Comparison of ENCODE assay signal across 1 cellular context in the genomic region with DNA sequence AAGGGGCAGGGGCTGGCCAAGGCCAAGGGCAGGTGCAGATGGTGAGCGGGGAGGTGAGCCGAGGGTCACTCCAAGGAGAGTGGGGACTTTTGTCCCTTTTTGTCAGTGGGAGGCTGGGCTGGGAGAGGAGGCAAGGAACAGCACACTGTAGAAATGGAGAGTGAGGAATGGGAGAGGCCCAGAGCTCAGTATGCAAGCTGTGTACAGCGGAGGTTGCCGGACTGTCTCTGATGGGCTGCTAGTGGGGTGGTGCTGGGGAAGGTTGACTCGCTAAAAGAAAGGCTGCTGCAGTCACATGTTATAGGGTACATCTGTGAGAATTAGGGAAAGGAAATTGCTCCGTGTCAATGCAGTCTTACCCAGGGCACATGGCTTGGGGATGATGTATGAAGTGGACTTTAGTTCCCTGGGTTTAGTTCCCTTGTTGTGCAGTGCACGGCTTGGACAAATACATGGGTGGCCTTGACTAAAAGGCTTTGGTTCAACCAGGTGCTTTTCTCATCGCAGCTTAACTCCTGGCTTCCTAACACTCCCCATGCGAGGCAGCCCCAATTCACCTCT.
TF ChIP-seq lines count a peak whose summit lies in the region.

No MANE protein-coding gene starts in this region.

TF ChIP-seq in HepG2, 621 proteins besides CTCF, POLR2A, EP300 and RAD21 (continues in another document):
- TF ChIP-seq, protein P1, sequence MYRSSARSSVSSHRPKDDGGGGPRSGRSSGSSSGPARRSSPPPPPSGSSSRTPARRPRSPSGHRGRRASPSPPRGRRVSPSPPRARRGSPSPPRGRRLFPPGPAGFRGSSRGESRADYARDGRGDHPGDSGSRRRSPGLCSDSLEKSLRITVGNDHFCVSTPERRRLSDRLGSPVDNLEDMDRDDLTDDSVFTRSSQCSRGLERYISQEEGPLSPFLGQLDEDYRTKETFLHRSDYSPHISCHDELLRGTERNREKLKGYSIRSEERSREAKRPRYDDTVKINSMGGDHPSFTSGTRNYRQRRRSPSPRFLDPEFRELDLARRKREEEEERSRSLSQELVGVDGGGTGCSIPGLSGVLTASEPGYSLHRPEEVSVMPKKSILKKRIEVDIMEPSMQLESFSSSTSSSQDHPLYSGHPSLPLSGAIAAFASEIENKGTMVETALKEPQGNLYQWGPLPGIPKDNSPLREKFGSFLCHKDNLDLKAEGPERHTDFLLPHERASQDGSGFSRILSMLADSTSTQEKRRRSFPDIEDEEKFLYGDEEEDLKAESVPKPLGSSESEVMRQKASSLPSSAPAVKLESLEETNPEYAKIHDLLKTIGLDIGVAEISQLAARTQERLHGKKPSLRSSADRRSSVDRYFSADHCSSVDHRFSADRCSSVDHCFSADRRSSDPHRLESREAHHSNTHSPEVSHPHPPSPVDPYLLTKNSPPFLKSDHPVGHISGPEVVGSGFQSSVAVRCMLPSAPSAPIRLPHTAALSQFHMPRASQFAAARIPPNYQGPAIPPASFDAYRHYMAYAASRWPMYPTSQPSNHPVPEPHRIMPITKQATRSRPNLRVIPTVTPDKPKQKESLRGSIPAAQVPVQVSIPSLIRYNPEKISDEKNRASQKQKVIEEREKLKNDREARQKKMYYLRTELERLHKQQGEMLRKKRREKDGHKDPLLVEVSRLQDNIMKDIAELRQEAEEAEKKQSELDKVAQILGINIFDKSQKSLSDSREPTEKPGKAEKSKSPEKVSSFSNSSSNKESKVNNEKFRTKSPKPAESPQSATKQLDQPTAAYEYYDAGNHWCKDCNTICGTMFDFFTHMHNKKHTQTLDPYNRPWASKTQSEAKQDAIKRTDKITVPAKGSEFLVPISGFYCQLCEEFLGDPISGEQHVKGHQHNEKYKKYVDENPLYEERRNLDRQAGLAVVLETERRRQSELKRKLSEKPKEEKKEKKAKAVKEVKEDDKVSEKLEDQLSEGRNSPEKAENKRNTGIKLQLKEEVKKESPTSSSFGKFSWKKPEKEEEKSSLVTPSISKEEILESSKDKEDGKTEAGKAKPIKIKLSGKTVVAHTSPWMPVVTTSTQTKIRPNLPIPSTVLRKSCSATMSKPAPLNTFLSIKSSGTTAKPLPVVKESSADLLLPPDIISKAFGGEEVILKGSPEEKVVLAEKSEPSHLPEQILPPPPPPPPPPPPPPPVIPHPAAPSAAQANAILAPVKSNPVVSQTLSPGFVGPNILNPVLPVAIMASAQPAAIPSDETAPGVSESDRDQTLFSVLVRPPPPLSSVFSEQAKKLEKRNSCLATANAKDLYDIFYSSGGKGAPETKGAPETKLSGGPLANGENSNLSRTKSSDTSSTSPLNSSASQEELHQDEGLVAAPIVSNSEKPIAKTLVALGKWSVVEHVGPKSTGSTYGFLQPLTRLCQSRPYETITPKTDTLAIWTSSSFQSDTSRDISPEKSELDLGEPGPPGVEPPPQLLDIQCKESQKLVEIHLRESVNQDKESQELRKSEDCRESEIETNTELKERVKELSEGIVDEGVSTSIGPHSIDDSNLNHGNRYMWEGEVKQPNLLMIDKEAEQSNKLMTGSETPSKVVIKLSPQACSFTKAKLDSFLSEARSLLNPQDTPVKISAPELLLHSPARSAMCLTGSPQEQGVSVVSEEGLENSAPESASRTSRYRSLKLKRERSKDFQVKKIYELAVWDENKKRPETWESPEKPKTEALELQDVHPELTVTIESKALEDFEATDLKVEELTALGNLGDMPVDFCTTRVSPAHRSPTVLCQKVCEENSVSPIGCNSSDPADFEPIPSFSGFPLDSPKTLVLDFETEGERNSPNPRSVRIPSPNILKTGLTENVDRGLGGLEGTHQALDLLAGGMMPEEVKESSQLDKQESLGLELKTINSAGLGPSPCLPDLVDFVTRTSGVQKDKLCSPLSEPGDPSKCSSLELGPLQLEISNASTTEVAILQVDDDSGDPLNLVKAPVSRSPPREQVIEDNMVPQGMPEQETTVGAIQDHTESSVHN (CRISPR knock-in tag; IDR thresholded peaks at IDR 0.05) = no peak
- TF ChIP-seq, protein P2, sequence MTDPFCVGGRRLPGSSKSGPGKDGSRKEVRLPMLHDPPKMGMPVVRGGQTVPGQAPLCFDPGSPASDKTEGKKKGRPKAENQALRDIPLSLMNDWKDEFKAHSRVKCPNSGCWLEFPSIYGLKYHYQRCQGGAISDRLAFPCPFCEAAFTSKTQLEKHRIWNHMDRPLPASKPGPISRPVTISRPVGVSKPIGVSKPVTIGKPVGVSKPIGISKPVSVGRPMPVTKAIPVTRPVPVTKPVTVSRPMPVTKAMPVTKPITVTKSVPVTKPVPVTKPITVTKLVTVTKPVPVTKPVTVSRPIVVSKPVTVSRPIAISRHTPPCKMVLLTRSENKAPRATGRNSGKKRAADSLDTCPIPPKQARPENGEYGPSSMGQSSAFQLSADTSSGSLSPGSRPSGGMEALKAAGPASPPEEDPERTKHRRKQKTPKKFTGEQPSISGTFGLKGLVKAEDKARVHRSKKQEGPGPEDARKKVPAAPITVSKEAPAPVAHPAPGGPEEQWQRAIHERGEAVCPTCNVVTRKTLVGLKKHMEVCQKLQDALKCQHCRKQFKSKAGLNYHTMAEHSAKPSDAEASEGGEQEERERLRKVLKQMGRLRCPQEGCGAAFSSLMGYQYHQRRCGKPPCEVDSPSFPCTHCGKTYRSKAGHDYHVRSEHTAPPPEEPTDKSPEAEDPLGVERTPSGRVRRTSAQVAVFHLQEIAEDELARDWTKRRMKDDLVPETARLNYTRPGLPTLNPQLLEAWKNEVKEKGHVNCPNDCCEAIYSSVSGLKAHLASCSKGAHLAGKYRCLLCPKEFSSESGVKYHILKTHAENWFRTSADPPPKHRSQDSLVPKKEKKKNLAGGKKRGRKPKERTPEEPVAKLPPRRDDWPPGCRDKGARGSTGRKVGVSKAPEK (CRISPR knock-in tag; IDR thresholded peaks at IDR 0.05; ENCODE audit: borderline replicate concordance) = no peak
- TF ChIP-seq ZSCAN21 (CRISPR knock-in tag; IDR thresholded peaks at IDR 0.05; ENCODE audit: borderline replicate concordance) (peak; percentile 79), SOX5 (CRISPR knock-in tag; IDR thresholded peaks at IDR 0.05; ENCODE audit: borderline replicate concordance) (peak; percentile 64; the same call in 1 of the 2 replicates), REL (CRISPR knock-in tag; conservative IDR thresholded peaks at IDR 0.05) (no peak), ZNF652 (CRISPR knock-in tag; IDR thresholded peaks at IDR 0.05; ENCODE audit: borderline replicate concordance, low read depth) (peak; percentile 35; the same call in 1 of the 2 replicates), TCF12 (IDR thresholded peaks at IDR 0.05) (no peak), TCF12 (CRISPR knock-in tag; IDR thresholded peaks at IDR 0.05) (no peak), ZNF124 (CRISPR knock-in tag; IDR thresholded peaks at IDR 0.05) (no peak), HOXA9 (CRISPR knock-in tag; IDR thresholded peaks at IDR 0.05; ENCODE audit: borderline replicate concordance) (no peak), ZFP90 (CRISPR knock-in tag; IDR thresholded peaks at IDR 0.05; ENCODE audit: borderline replicate concordance) (peak; percentile 56; the same call in 1 of the 2 replicates), SALL1 (CRISPR knock-in tag; IDR thresholded peaks at IDR 0.05) (peak; percentile 93), SIX4 (CRISPR knock-in tag; IDR thresholded peaks at IDR 0.05) (no peak), NCOA1 (CRISPR knock-in tag; IDR thresholded peaks at IDR 0.05) (no peak), HDAC1 (CRISPR knock-in tag; IDR thresholded peaks at IDR 0.05) (no peak), LCORL (IDR thresholded peaks at IDR 0.05) (no peak), LCORL (CRISPR knock-in tag; IDR thresholded peaks at IDR 0.05) (peak; percentile 73; the same call in 1 of the 2 replicates), FOXA3 (CRISPR knock-in tag; IDR thresholded peaks at IDR 0.05) (peak; percentile 58), TBL1XR1 (IDR thresholded peaks at IDR 0.05; ENCODE audit: borderline replicate concordance, low read length, partially characterized antibody) (no peak), FOXK1 (CRISPR knock-in tag; IDR thresholded peaks at IDR 0.05; ENCODE audit: borderline replicate concordance, low read depth) (peak; percentile 38; the same call in 1 of the 2 replicates), NFE2L1 (CRISPR knock-in tag; IDR thresholded peaks at IDR 0.05; ENCODE audit: borderline replicate concordance) (no peak), KDM6A (CRISPR knock-in tag; IDR thresholded peaks at IDR 0.05; ENCODE audit: low read depth) (peak; percentile 49; the same call in 1 of the 2 replicates), ASH2L (IDR thresholded peaks at IDR 0.05; ENCODE audit: insufficient read length, low read depth, low read length) (no peak), GABPA (IDR thresholded peaks at IDR 0.05; ENCODE audit: low read depth, low read length) (no peak), GABPA (CRISPR knock-in tag; IDR thresholded peaks at IDR 0.05; ENCODE audit: low read depth) (no peak), ZNF292 (CRISPR knock-in tag; IDR thresholded peaks at IDR 0.05; ENCODE audit: borderline replicate concordance, low read depth) (peak; percentile 64; the same call in 1 of the 2 replicates), ZNF354B (CRISPR knock-in tag; IDR thresholded peaks at IDR 0.05) (no peak), RBM39 (IDR thresholded peaks at IDR 0.05; ENCODE audit: low read depth, low read length, poor library complexity, severe bottlenecking) (no peak)
- TF ChIP-seq, protein P3, sequence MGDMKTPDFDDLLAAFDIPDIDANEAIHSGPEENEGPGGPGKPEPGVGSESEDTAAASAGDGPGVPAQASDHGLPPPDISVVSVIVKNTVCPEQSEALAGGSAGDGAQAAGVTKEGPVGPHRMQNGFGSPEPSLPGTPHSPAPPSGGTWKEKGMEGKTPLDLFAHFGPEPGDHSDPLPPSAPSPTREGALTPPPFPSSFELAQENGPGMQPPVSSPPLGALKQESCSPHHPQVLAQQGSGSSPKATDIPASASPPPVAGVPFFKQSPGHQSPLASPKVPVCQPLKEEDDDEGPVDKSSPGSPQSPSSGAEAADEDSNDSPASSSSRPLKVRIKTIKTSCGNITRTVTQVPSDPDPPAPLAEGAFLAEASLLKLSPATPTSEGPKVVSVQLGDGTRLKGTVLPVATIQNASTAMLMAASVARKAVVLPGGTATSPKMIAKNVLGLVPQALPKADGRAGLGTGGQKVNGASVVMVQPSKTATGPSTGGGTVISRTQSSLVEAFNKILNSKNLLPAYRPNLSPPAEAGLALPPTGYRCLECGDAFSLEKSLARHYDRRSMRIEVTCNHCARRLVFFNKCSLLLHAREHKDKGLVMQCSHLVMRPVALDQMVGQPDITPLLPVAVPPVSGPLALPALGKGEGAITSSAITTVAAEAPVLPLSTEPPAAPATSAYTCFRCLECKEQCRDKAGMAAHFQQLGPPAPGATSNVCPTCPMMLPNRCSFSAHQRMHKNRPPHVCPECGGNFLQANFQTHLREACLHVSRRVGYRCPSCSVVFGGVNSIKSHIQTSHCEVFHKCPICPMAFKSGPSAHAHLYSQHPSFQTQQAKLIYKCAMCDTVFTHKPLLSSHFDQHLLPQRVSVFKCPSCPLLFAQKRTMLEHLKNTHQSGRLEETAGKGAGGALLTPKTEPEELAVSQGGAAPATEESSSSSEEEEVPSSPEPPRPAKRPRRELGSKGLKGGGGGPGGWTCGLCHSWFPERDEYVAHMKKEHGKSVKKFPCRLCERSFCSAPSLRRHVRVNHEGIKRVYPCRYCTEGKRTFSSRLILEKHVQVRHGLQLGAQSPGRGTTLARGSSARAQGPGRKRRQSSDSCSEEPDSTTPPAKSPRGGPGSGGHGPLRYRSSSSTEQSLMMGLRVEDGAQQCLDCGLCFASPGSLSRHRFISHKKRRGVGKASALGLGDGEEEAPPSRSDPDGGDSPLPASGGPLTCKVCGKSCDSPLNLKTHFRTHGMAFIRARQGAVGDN (CRISPR knock-in tag; IDR thresholded peaks at IDR 0.05) = peak; percentile 94
- TF ChIP-seq, protein P4, sequence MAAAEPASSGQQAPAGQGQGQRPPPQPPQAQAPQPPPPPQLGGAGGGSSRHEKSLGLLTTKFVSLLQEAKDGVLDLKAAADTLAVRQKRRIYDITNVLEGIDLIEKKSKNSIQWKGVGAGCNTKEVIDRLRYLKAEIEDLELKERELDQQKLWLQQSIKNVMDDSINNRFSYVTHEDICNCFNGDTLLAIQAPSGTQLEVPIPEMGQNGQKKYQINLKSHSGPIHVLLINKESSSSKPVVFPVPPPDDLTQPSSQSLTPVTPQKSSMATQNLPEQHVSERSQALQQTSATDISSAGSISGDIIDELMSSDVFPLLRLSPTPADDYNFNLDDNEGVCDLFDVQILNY (CRISPR knock-in tag; conservative IDR thresholded peaks at IDR 0.05) = no peak
- TF ChIP-seq, protein P5, sequence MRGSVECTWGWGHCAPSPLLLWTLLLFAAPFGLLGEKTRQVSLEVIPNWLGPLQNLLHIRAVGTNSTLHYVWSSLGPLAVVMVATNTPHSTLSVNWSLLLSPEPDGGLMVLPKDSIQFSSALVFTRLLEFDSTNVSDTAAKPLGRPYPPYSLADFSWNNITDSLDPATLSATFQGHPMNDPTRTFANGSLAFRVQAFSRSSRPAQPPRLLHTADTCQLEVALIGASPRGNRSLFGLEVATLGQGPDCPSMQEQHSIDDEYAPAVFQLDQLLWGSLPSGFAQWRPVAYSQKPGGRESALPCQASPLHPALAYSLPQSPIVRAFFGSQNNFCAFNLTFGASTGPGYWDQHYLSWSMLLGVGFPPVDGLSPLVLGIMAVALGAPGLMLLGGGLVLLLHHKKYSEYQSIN (CRISPR knock-in tag; IDR thresholded peaks at IDR 0.05; ENCODE audit: borderline replicate concordance) = no peak
- TF ChIP-seq, protein P6, sequence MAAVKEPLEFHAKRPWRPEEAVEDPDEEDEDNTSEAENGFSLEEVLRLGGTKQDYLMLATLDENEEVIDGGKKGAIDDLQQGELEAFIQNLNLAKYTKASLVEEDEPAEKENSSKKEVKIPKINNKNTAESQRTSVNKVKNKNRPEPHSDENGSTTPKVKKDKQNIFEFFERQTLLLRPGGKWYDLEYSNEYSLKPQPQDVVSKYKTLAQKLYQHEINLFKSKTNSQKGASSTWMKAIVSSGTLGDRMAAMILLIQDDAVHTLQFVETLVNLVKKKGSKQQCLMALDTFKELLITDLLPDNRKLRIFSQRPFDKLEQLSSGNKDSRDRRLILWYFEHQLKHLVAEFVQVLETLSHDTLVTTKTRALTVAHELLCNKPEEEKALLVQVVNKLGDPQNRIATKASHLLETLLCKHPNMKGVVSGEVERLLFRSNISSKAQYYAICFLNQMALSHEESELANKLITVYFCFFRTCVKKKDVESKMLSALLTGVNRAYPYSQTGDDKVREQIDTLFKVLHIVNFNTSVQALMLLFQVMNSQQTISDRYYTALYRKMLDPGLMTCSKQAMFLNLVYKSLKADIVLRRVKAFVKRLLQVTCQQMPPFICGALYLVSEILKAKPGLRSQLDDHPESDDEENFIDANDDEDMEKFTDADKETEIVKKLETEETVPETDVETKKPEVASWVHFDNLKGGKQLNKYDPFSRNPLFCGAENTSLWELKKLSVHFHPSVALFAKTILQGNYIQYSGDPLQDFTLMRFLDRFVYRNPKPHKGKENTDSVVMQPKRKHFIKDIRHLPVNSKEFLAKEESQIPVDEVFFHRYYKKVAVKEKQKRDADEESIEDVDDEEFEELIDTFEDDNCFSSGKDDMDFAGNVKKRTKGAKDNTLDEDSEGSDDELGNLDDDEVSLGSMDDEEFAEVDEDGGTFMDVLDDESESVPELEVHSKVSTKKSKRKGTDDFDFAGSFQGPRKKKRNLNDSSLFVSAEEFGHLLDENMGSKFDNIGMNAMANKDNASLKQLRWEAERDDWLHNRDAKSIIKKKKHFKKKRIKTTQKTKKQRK (IDR thresholded peaks at IDR 0.05; ENCODE audit: low read length) = no peak
